ENCODE assay signal across 13 cellular contexts in the genomic region with DNA sequence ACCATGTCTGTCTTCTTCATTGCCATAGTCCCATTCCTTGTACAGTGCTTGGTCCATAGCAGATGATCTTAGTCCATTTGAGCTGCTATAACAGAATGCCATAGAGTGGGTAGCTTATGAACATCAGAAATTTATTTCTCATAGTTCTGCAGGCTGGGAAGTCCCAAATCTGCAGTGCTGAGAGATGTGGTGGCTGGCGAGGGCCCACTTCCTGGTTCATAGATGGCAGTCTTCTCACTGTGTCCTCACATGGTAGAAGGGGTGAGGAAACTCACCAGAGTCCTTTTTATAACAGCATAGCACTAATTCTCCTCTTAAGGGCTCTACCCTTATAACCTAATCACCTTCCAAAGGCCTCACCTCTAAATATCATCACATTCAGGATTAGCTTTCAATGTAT. TPM values are rescaled to one million over a fixed set of nuclear protein-coding genes. Genes with fewer than 3 reads are reported as not detected.
DNase-seq lines count a peak whose midpoint lies in the region; FAIRE-seq and TF ChIP-seq lines count a peak whose summit lies in the region.
"Had no signal": no experiment of that assay in that cellular context is flagged by ENCODE, and none has a peak within 500 bp of the region (broad histone marks: within the 10 kb centered on the region; RNA-seq: fewer than 3 reads in every experiment).

No MANE protein-coding gene starts in this region.

- H3K27ac ChIP-seq in PC-9 (no peak overlapping the region), GM23248 (no peak overlapping the region)
- H3K27ac ChIP-seq: gastrocnemius medialis, WERI-Rb-1 had no signal

- BruUV-seq in PC-9 (replicated peaks; lab: Mats Ljungman, UMichigan): no TSS peak

- POLR2A ChIA-PET in PC-9 (lab: Charles Lee; ENCODE audit: unreplicated experiment): no interaction called here

- H3K9me3 Mint-ChIP-seq in activated naive CD8-positive, alpha-beta T cell treated with anti-CD3 and anti-CD28 coated beads for 36 hours: peaks cover 2% of the 10 kb centered on the region

- FAIRE-seq in GM18507 (lab: Jason Lieb, UNC): peak; percentile 82
- FAIRE-seq: urothelium cell line had no signal

- H3K27me3 ChIP-seq in BE2C (no peaks in the 10 kb centered on the region), PC-9 (ENCODE audit: insufficient read depth, low read depth) (no peaks in the 10 kb centered on the region), GM23248 (replicated peaks; ENCODE audit: insufficient read depth) (no peaks in the 10 kb centered on the region)
- H3K27me3 ChIP-seq: gastrocnemius medialis had no signal

- H3K9ac ChIP-seq in GM23248: no peak overlapping the region

- 86 to 92% methylated on average over 1 of the region's 1 CpG for WGBS in GM23248 (ENCODE audit: low coverage in 1 of 2, low lambda C conversion rate in 2 of 2, missing lambda C conversion rate in 2 of 2), 2 experiments

- H3K27ac Mint-ChIP-seq in activated naive CD8-positive, alpha-beta T cell treated with anti-CD3 and anti-CD28 coated beads for 36 hours: peak overlapping the region; percentile 47
- H3K27ac Mint-ChIP-seq: CD14-positive monocyte had no signal

- peaks cover 93% of the 10 kb centered on the region for H3K4me1 Mint-ChIP-seq in activated naive CD8-positive, alpha-beta T cell treated with anti-CD3 and anti-CD28 coated beads for 36 hours

- H3K4me3 ChIP-seq in BE2C (ENCODE audit: low read depth, low read length) (no peak overlapping the region), PC-9 (no peak overlapping the region), GM23248 (no peak overlapping the region)
- H3K4me3 ChIP-seq: gastrocnemius medialis had no signal

- CTCF ChIA-PET in PC-9 (lab: Charles Lee): no interaction called here

- peaks cover 32% of the 10 kb centered on the region for H3F3A ChIP-seq in PC-9 (ENCODE audit: insufficient read depth, low read depth)
- H3F3A ChIP-seq in GM23248 (ENCODE audit: insufficient read depth): peaks cover 29% of the 10 kb centered on the region

- intact Hi-C loops in PC-9 (cut with micrococcal nuclease; ENCODE audit: unreplicated experiment): no loop called here

- no peak overlapping the region for H3K4me3 Mint-ChIP-seq in activated naive CD8-positive, alpha-beta T cell treated with anti-CD3 and anti-CD28 coated beads for 36 hours
- H3K4me3 Mint-ChIP-seq: CD14-positive monocyte had no signal

- no peak overlapping the region for H3K4me2 ChIP-seq in PC-9
- H3K4me2 ChIP-seq in GM23248 (ENCODE audit: unreplicated experiment): no peak overlapping the region

- H3K9me3 ChIP-seq in BE2C (no peaks in the 10 kb centered on the region), PC-9 (ENCODE audit: insufficient read depth, low read depth) (no peaks in the 10 kb centered on the region), GM23248 (ENCODE audit: low read depth) (no peaks in the 10 kb centered on the region)
- H3K9me3 ChIP-seq: gastrocnemius medialis had no signal

- H2AFZ ChIP-seq in PC-9: no peak overlapping the region
- no peak overlapping the region for H2AFZ ChIP-seq in GM23248

- no peak for DNase-seq in GM18507 (ENCODE audit: extremely low spot score, insufficient read length, low read depth)
- DNase-seq in activated CD4-positive, CD25-positive, alpha-beta regulatory T cell (lab: John Stamatoyannopoulos, UW): peak in 3 of 4 experiments; percentile 9 to 17 (median 15)
- peak; percentile 51 for DNase-seq in activated naive CD8-positive, alpha-beta T cell treated with anti-CD3 and anti-CD28 coated beads for 36 hours
- peak; percentile 54 to 55 for DNase-seq in stimulated activated CD4-positive, alpha-beta T cell treated with anti-CD3 and anti-CD28 coated beads, Interleukin-2, amount 100 ng/mL, for 24 hours
- DNase-seq in BE2C: no peak
- no peak for DNase-seq in PC-9
- no peak for DNase-seq in GM23248
- DNase-seq in globus pallidus (ENCODE audit: low spot score): no peak
- DNase-seq: gastrocnemius medialis, OCI-M1, WERI-Rb-1 had no signal

- H3K4me1 ChIP-seq in BE2C (peaks cover 12% of the 10 kb centered on the region), PC-9 (replicated peaks; ENCODE audit: insufficient read depth) (peaks cover 40% of the 10 kb centered on the region), GM23248 (ENCODE audit: insufficient read depth) (peaks cover 24% of the 10 kb centered on the region)

- H3K79me2 ChIP-seq in PC-9 (ENCODE audit: low read depth) (no peaks in the 10 kb centered on the region), GM23248 (ENCODE audit: insufficient read depth) (no peaks in the 10 kb centered on the region)

- TF ChIP-seq CTCF in BE2C (IDR thresholded peaks at IDR 0.05; ENCODE audit: low read depth, low read length) (no peak), PC-9 (conservative IDR thresholded peaks at IDR 0.05) (no peak)

- no peaks in the 10 kb centered on the region for H3K27me3 Mint-ChIP-seq in activated naive CD8-positive, alpha-beta T cell treated with anti-CD3 and anti-CD28 coated beads for 36 hours

- H4K20me1 ChIP-seq in PC-9 (ENCODE audit: insufficient read depth): no peaks in the 10 kb centered on the region
- H4K20me1 ChIP-seq in GM23248 (ENCODE audit: insufficient read depth): no peaks in the 10 kb centered on the region

- in situ Hi-C loops in GM23248 (cut with MboI): no loop called here

- H3K9me2 ChIP-seq in PC-9 (ENCODE audit: insufficient read depth) (no peaks in the 10 kb centered on the region), GM23248 (ENCODE audit: insufficient read depth) (no peaks in the 10 kb centered on the region)

- H3K36me3 ChIP-seq in BE2C (no peaks in the 10 kb centered on the region), PC-9 (ENCODE audit: low read depth) (no peaks in the 10 kb centered on the region), GM23248 (ENCODE audit: low read depth) (no peaks in the 10 kb centered on the region)
- H3K36me3 ChIP-seq: gastrocnemius medialis, WERI-Rb-1 had no signal

- H3K36me3 Mint-ChIP-seq in activated naive CD8-positive, alpha-beta T cell treated with anti-CD3 and anti-CD28 coated beads for 36 hours: peaks cover 14% of the 10 kb centered on the region
- H3K36me3 Mint-ChIP-seq: CD14-positive monocyte had no signal

RNA-seq across cellular contexts. Expression of a gene that starts 23.1 kb away (rescaled TPM):
- 100 to 1,000 TPM; 150 to 154 TPM for total RNA-seq in activated naive CD8-positive, alpha-beta T cell treated with anti-CD3 and anti-CD28 coated beads for 36 hours
- polyA plus RNA-seq in BE2C (2012; ENCODE audit: insufficient read depth, insufficient read length, low read depth): 27.6 TPM
- 45.4 and 55.2 TPM in 2 replicates for total RNA-seq in PC-9 (2021)
- 29.5 and 37.6 TPM in 2 replicates for total RNA-seq in GM23248 (2014; rRNA removed; shearing (Covaris generic))
- polyA plus RNA-seq in GM23248 (2016; fragmentation: Nextera tagmentation; extraction: Ambion mirVana): 40.0 and 43.1 TPM in 2 replicates

Comparison
In these comparisons a context has a peak if more than half of its experiments do, and no peak if none do; other contexts are left out.
1. DNase-seq: peak in activated CD4-positive, CD25-positive, alpha-beta regulatory T cell (3 of 4), activated naive CD8-positive, alpha-beta T cell treated with anti-CD3 and anti-CD28 coated beads for 36 hours (single experiment) and stimulated activated CD4-positive, alpha-beta T cell treated with anti-CD3 and anti-CD28 coated beads, Interleukin-2, amount 100 ng/mL, for 24 hours (2 of 2); none in GM18507 (single experiment), BE2C (single experiment), PC-9 (0 of 2), GM23248 (single experiment) and globus pallidus (single experiment).